In the genomic region with DNA sequence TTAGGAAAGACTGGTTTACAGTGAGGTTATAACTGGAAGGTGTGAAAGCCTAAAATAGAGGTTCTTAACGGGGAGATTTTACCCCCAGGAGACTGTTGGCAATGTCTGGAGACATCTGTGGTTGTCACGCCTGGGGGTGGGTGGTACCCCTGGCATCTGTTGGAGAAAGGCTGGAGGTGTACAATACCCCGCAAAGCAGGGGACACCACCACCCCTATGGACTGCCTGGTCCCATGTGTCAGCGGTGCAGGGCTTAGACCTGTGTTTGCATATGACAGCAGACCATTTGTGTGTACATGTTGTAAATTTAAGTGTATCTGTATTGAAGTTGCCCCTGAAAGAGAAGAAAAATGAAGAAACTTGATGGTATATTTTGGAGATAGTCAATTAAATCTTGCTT, we compare ENCODE assay signal across 21 cellular contexts. TPM values are rescaled to one million over a fixed set of nuclear protein-coding genes. Genes with fewer than 3 reads are reported as not detected.
A peak's percentile ranks its signal among the peaks of the same experiment; 100 is the strongest.
DNase-seq lines count a peak whose midpoint lies in the region; ATAC-seq, FAIRE-seq and TF ChIP-seq lines count a peak whose summit lies in the region.
"Had no signal": no experiment of that assay in that cellular context is flagged by ENCODE, and none has a peak within 500 bp of the region (broad histone marks: within the 10 kb centered on the region; RNA-seq: fewer than 3 reads in every experiment).

No MANE protein-coding gene starts in this region.

- H3K4me1 Mint-ChIP-seq in activated naive CD4-positive, alpha-beta T cell treated with anti-CD3 and anti-CD28 coated beads, Interleukin-2, amount 50 U/mL, for 24 hours = peaks cover 10% of the 10 kb centered on the region
- peaks cover 9% of the 10 kb centered on the region for H3K4me1 Mint-ChIP-seq in activated naive CD4-positive, alpha-beta T cell treated with anti-CD3 and anti-CD28 coated beads, Interleukin-2, amount 10 ng/mL, durations not matched to agents 7 days and 5 days
- H3K4me1 Mint-ChIP-seq in chondrocyte (ENCODE audit: low read depth) = peaks cover 9% of the 10 kb centered on the region

- H3K9me3 Mint-ChIP-seq in activated naive CD4-positive, alpha-beta T cell treated with anti-CD3 and anti-CD28 coated beads, Interleukin-2, amount 50 U/mL, for 24 hours = no peaks in the 10 kb centered on the region
- no peaks in the 10 kb centered on the region for H3K9me3 Mint-ChIP-seq in activated naive CD4-positive, alpha-beta T cell treated with anti-CD3 and anti-CD28 coated beads, Interleukin-2, amount 10 ng/mL, durations not matched to agents 7 days and 5 days
- H3K9me3 Mint-ChIP-seq in chondrocyte (ENCODE audit: low read depth) = peaks cover 2% of the 10 kb centered on the region
- H3K9me3 Mint-ChIP-seq: CD4-positive, alpha-beta T cell had no signal

- H3K27me3 Mint-ChIP-seq in activated naive CD4-positive, alpha-beta T cell treated with anti-CD3 and anti-CD28 coated beads, Interleukin-2, amount 50 U/mL, for 24 hours = no peaks in the 10 kb centered on the region
- H3K27me3 Mint-ChIP-seq in activated naive CD4-positive, alpha-beta T cell treated with anti-CD3 and anti-CD28 coated beads, Interleukin-2, amount 10 ng/mL, durations not matched to agents 7 days and 5 days = no peaks in the 10 kb centered on the region
- H3K27me3 Mint-ChIP-seq in chondrocyte (ENCODE audit: low read depth) = no peaks in the 10 kb centered on the region
- H3K27me3 Mint-ChIP-seq: B cell; CD4-positive, alpha-beta T cell had no signal

- no peak for TF ChIP-seq POLR2A in GM12891 (IDR thresholded peaks at IDR 0.05; ENCODE audit: low read depth, low read length)

- no peak for DNase-seq in activated naive CD4-positive, alpha-beta T cell treated with anti-CD3 and anti-CD28 coated beads, Interleukin-2, amount 10 ng/mL, durations not matched to agents 7 days and 5 days
- DNase-seq in GM12891 (ENCODE audit: insufficient read length, low spot score) = no peak
- peak; percentile 66 for DNase-seq in chondrocyte (ENCODE audit: low spot score)
- DNase-seq in superior temporal gyrus (ENCODE audit: extremely low spot score) = peak; percentile 4
- DNase-seq in NCI-H526 treated with DMSO at 0.1 percent for 48 hours (lab: John Stamatoyannopoulos, UW) = no peak
- DNase-seq: AML-193; Caco-2; Calu3; CD4-positive, alpha-beta T cell; CD8-positive, alpha-beta T cell; DMS79 treated with DMSO at 0.1 percent for 48 hours; GF-D8 had no signal

- TF ChIP-seq CTCF in chondrocyte (IDR thresholded peaks at IDR 0.05) = no peak

- H3K27ac Mint-ChIP-seq in activated naive CD4-positive, alpha-beta T cell treated with anti-CD3 and anti-CD28 coated beads, Interleukin-2, amount 50 U/mL, for 24 hours = peak overlapping the region; percentile 25
- no peak overlapping the region for H3K27ac Mint-ChIP-seq in activated naive CD4-positive, alpha-beta T cell treated with anti-CD3 and anti-CD28 coated beads, Interleukin-2, amount 10 ng/mL, durations not matched to agents 7 days and 5 days
- no peak overlapping the region for H3K27ac Mint-ChIP-seq in chondrocyte (ENCODE audit: unreplicated experiment)
- H3K27ac Mint-ChIP-seq: B cell; CD4-positive, alpha-beta T cell; CD8-positive, alpha-beta T cell had no signal

- ATAC-seq in HG02981 (IDR thresholded peaks at IDR 0.05; ENCODE audit: unreplicated experiment) (no peak), HG03097 (IDR thresholded peaks at IDR 0.05; ENCODE audit: low FRiP score, unreplicated experiment) (no peak)
- ATAC-seq: A549; CD8-positive, alpha-beta T cell had no signal

- no peak overlapping the region for H3K4me3 Mint-ChIP-seq in activated naive CD4-positive, alpha-beta T cell treated with anti-CD3 and anti-CD28 coated beads, Interleukin-2, amount 50 U/mL, for 24 hours
- no peak overlapping the region for H3K4me3 Mint-ChIP-seq in activated naive CD4-positive, alpha-beta T cell treated with anti-CD3 and anti-CD28 coated beads, Interleukin-2, amount 10 ng/mL, durations not matched to agents 7 days and 5 days
- H3K4me3 Mint-ChIP-seq in chondrocyte (ENCODE audit: unreplicated experiment) = no peak overlapping the region
- H3K4me3 Mint-ChIP-seq: B cell; CD4-positive, alpha-beta T cell; CD8-positive, alpha-beta T cell had no signal

- CTCF ChIA-PET in activated naive CD4-positive, alpha-beta T cell treated with anti-CD3 and anti-CD28 coated beads, Interleukin-2, amount 10 ng/mL, durations not matched to agents 7 days and 5 days (lab: Charles Lee) = interaction anchor here (0.6 to 0.9 kb wide), 2 partner anchors 60 to 122 kb away, joined by 3 to 4 read pairs; no protein-coding TSS in a partner anchor

- FAIRE-seq in GM12891 (lab: Jason Lieb, UNC) = peak; percentile 16
- FAIRE-seq: A549, D721Med, G401.6, GM12892, GM18507 had no signal

- H3K36me3 Mint-ChIP-seq in activated naive CD4-positive, alpha-beta T cell treated with anti-CD3 and anti-CD28 coated beads, Interleukin-2, amount 50 U/mL, for 24 hours = peaks cover 12% of the 10 kb centered on the region
- H3K36me3 Mint-ChIP-seq in activated naive CD4-positive, alpha-beta T cell treated with anti-CD3 and anti-CD28 coated beads, Interleukin-2, amount 10 ng/mL, durations not matched to agents 7 days and 5 days = peaks cover 1% of the 10 kb centered on the region
- H3K36me3 Mint-ChIP-seq in chondrocyte (ENCODE audit: low read depth) = peaks cover 23% of the 10 kb centered on the region

TF ChIP-seq in GM12891, 5 proteins besides CTCF, POLR2A, EP300 and RAD21:
- TF ChIP-seq POLR2AphosphoS5 (IDR thresholded peaks at IDR 0.05; ENCODE audit: low read depth, low read length) (no peak), PAX5 (IDR thresholded peaks at IDR 0.05; ENCODE audit: insufficient read depth, low read length, severe bottlenecking) (no peak), TAF1 (IDR thresholded peaks at IDR 0.05; ENCODE audit: low read depth, low read length) (no peak)

RNA-seq across cellular contexts. Expression of gene LRRC27, which starts 9.8 kb away (rescaled TPM):
- polyA plus RNA-seq in GM12891 (2012; ENCODE audit: low read depth, missing spikeins) = 6.0 TPM
- total RNA-seq in chondrocyte = 10.2 to 14.4 TPM (median 13.2 TPM) in 3 replicates

RNA-seq across cellular contexts. Expression of gene STK32C, which starts 34.0 kb away (rescaled TPM):
- 16.2 TPM for polyA plus RNA-seq in GM12891 (2012; ENCODE audit: low read depth, missing spikeins)
- total RNA-seq in chondrocyte = 15.8 to 17.9 TPM (median 17.2 TPM) in 3 replicates

RNA-seq across cellular contexts. Expression of gene PWWP2B, which starts 55.2 kb away (rescaled TPM):
- polyA plus RNA-seq in GM12891 (2012; ENCODE audit: low read depth, missing spikeins) = 0.13 TPM
- 9.9 to 13.9 TPM (median 13.2 TPM) in 3 replicates for total RNA-seq in chondrocyte

Comparison
In these comparisons a context has a peak if more than half of its experiments do, and no peak if none do; other contexts are left out.
1. DNase-seq: peak in chondrocyte (single experiment) and superior temporal gyrus (single experiment); none in activated naive CD4-positive, alpha-beta T cell treated with anti-CD3 and anti-CD28 coated beads, Interleukin-2, amount 10 ng/mL, durations not matched to agents 7 days and 5 days (single experiment), GM12891 (single experiment) and NCI-H526 treated with DMSO at 0.1 percent for 48 hours (single experiment).